In the genomic region with DNA sequence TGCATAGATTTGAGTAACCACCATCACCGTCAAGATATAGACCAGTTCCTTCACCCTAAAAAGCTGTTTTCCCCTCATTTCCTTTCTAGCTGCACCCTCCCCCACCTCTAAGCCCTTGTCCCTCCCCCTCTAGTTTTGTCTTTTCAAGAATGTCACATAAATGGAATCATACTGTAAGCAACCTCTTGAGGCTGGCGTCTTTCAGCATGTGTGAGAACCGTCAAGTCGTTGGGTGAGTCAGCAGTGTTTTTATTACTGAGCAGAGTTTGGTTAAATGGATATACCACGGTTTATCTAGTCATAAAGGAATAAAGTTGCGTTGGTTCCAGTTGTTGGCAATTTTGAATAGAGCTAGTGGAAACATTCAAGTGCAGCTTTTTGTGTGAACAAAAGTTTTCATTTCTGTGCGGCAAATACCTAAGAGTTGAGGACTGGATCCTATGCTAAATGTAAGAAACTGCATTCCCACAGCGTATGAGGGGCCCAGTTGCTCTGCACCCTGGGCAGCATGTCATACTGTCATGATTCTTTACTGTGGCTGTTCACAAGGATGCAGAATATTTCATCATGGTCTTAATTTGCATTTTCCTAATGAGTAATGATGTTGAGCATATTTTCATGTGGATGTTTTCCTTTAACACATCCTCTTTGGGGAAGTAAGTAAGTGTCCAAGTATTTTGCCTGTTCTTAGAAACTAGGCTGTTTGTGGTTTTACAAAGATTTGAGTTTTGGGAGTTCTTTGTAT, we compare ENCODE assay signal across 9 cellular contexts.
DNase-seq lines count a peak whose midpoint lies in the region; ATAC-seq and TF ChIP-seq lines count a peak whose summit lies in the region.
"Had no signal": no experiment of that assay in that cellular context is flagged by ENCODE, and none has a peak within 500 bp of the region (broad histone marks: within the 10 kb centered on the region; RNA-seq: fewer than 3 reads in every experiment).

No MANE protein-coding gene starts in this region.

- no peaks in the 10 kb centered on the region for H3K36me3 Mint-ChIP-seq in GM23338 (ENCODE audit: low read depth)
- H3K36me3 Mint-ChIP-seq in stimulated activated memory B cell treated with anti-CD40 and anti-IgM and Interleukin-4, amounts not matched to agents 10 μg/mL and 1 μg/mL and 100 μg/mL, for 72 hours, result peaks cover 12% of the 10 kb centered on the region

- H3K9me3 Mint-ChIP-seq in GM23338, result no peaks in the 10 kb centered on the region; the same call in 2 of the 3 replicates
- H3K9me3 Mint-ChIP-seq in stimulated activated memory B cell treated with anti-CD40 and anti-IgM and Interleukin-4, amounts not matched to agents 10 μg/mL and 1 μg/mL and 100 μg/mL, for 72 hours, result no peaks in the 10 kb centered on the region

- intact Hi-C loops in PC-3 (cut with micrococcal nuclease) (no loop called here), lower leg skin (cut with DNase I; ENCODE audit: low total_unique reads) (no loop called here)

- TF ChIP-seq EP300 in gastroesophageal sphincter (IDR thresholded peaks at IDR 0.05), result no peak

- H3K27me3 ChIP-seq in GM23338 (ENCODE audit: insufficient read depth) (no peaks in the 10 kb centered on the region), PC-3 (ENCODE audit: low read length) (no peaks in the 10 kb centered on the region), foreskin keratinocyte (no peaks in the 10 kb centered on the region), gastroesophageal sphincter (no peaks in the 10 kb centered on the region)

- no peak overlapping the region for H2AFZ ChIP-seq in GM23338
- H2AFZ ChIP-seq in PC-3 (ENCODE audit: low read length), result no peak overlapping the region

- H3K4me2 ChIP-seq in GM23338 (no peak overlapping the region), PC-3 (ENCODE audit: low read length) (no peak overlapping the region)

- H3K79me2 ChIP-seq in GM23338 (replicated peaks; ENCODE audit: insufficient read depth), result no peaks in the 10 kb centered on the region
- no peaks in the 10 kb centered on the region for H3K79me2 ChIP-seq in PC-3 (ENCODE audit: low read length)

- no peak overlapping the region for H3K4me3 ChIP-seq in GM23338
- H3K4me3 ChIP-seq in PC-3 (ENCODE audit: low read length), result no peak overlapping the region
- no peak overlapping the region for H3K4me3 ChIP-seq in lower leg skin (ENCODE audit: low read depth, poor library complexity, severe bottlenecking)
- H3K4me3 ChIP-seq in gastroesophageal sphincter, result no peak overlapping the region
- H3K4me3 ChIP-seq: skin epidermis had no signal

- WGBS in lower leg skin, 2 donors, result 56 to 68% methylated on average over 8 of the region's 8 CpGs
- WGBS in gastroesophageal sphincter (ENCODE audit: low coverage in 1 of 2), 2 donors, result 51 to 70% methylated on average over 8 of the region's 8 CpGs

- ATAC-seq in GM23338, result no peak
- no peak for ATAC-seq in PC-3
- ATAC-seq in foreskin keratinocyte, result peak; percentile 57
- ATAC-seq in gastroesophageal sphincter, result no peak
- ATAC-seq in stimulated activated memory B cell treated with anti-CD40 and anti-IgM and Interleukin-4, amounts not matched to agents 10 μg/mL and 1 μg/mL and 100 μg/mL, for 72 hours, result no peak

- TF ChIP-seq POLR2A in lower leg skin (IDR thresholded peaks at IDR 0.05) (no peak), gastroesophageal sphincter (IDR thresholded peaks at IDR 0.05) (no peak)

- H4K20me1 ChIP-seq in GM23338 (replicated peaks; ENCODE audit: insufficient read depth), result no peaks in the 10 kb centered on the region
- H4K20me1 ChIP-seq in PC-3 (ENCODE audit: low read length), result no peaks in the 10 kb centered on the region

- no TSS peak for BruUV-seq in PC-3 (replicated peaks; lab: Mats Ljungman, UMichigan)

- H3K9ac ChIP-seq in PC-3 (ENCODE audit: low read length), result no peak overlapping the region

- TF ChIP-seq CTCF in GM23338 (conservative IDR thresholded peaks at IDR 0.05; ENCODE audit: low read depth in 2 of 2) (no peak), PC-3 (conservative IDR thresholded peaks at IDR 0.05; ENCODE audit: low read depth, low read length) (no peak), foreskin keratinocyte (conservative IDR thresholded peaks at IDR 0.05) (no peak), lower leg skin (IDR thresholded peaks at IDR 0.05) (no peak), gastroesophageal sphincter (IDR thresholded peaks at IDR 0.05) (no peak)

- H3K27ac Mint-ChIP-seq in GM23338, result peak overlapping the region; percentile 58
- H3K27ac Mint-ChIP-seq in stimulated activated memory B cell treated with anti-CD40 and anti-IgM and Interleukin-4, amounts not matched to agents 10 μg/mL and 1 μg/mL and 100 μg/mL, for 72 hours, result no peak overlapping the region

- POLR2A ChIA-PET in PC-3 (lab: Charles Lee; ENCODE audit: unreplicated experiment), result no interaction called here

- H3K27me3 Mint-ChIP-seq in GM23338 (ENCODE audit: insufficient read depth, low read depth, poor library complexity), result peaks cover 7% of the 10 kb centered on the region
- H3K27me3 Mint-ChIP-seq in stimulated activated memory B cell treated with anti-CD40 and anti-IgM and Interleukin-4, amounts not matched to agents 10 μg/mL and 1 μg/mL and 100 μg/mL, for 72 hours, result no peaks in the 10 kb centered on the region

- H3K9me3 ChIP-seq in PC-3 (ENCODE audit: low read length) (no peaks in the 10 kb centered on the region), gastroesophageal sphincter (no peaks in the 10 kb centered on the region)

- H3K27ac ChIP-seq in GM23338 (ENCODE audit: low read depth) (no peak overlapping the region), PC-3 (ENCODE audit: low read length) (no peak overlapping the region), foreskin keratinocyte (peak overlapping the region; percentile 62), gastroesophageal sphincter (no peak overlapping the region)

- no peak overlapping the region for H3K4me3 Mint-ChIP-seq in GM23338
- no peak overlapping the region for H3K4me3 Mint-ChIP-seq in stimulated activated memory B cell treated with anti-CD40 and anti-IgM and Interleukin-4, amounts not matched to agents 10 μg/mL and 1 μg/mL and 100 μg/mL, for 72 hours

- H3K4me1 Mint-ChIP-seq in GM23338, result peaks cover 12% of the 10 kb centered on the region
- H3K4me1 Mint-ChIP-seq in stimulated activated memory B cell treated with anti-CD40 and anti-IgM and Interleukin-4, amounts not matched to agents 10 μg/mL and 1 μg/mL and 100 μg/mL, for 72 hours, result peaks cover 77% of the 10 kb centered on the region

- H3K9me2 ChIP-seq in GM23338 (ENCODE audit: insufficient read depth), result 0 out of 2 replicates have a peak, but pooled peaks cover 3% of the 10 kb centered on the region
- no peaks in the 10 kb centered on the region for H3K9me2 ChIP-seq in PC-3 (replicated peaks; ENCODE audit: low read length)

- CTCF ChIA-PET in PC-3 (lab: Charles Lee), result no interaction called here

- DNase-seq in ELR (ENCODE audit: low read depth), result peak; percentile 40
- no peak for DNase-seq in GM23338 (ENCODE audit: low spot score)
- peak; percentile 14 for DNase-seq in PC-3
- peak; percentile 32 to 51 for DNase-seq in foreskin keratinocyte
- DNase-seq in lower leg skin (ENCODE audit: low spot score in 2 of 2), result no peak
- DNase-seq in DMS 273 (lab: John Stamatoyannopoulos, UW; ENCODE audit: unreplicated experiment), result no peak

- H3K4me1 ChIP-seq in GM23338 (ENCODE audit: insufficient read depth) (no peaks in the 10 kb centered on the region), PC-3 (ENCODE audit: insufficient read depth, low read length) (no peaks in the 10 kb centered on the region), foreskin keratinocyte (peaks cover 18% of the 10 kb centered on the region), gastroesophageal sphincter (no peaks in the 10 kb centered on the region)

- H3K36me3 ChIP-seq in GM23338 (ENCODE audit: insufficient read depth), result no peaks in the 10 kb centered on the region
- H3K36me3 ChIP-seq in PC-3 (ENCODE audit: low read depth, low read length), result no peaks in the 10 kb centered on the region
- H3K36me3 ChIP-seq in gastroesophageal sphincter, result no peaks in the 10 kb centered on the region

- H3F3A ChIP-seq in GM23338 (replicated peaks; ENCODE audit: low read depth) (no peaks in the 10 kb centered on the region), PC-3 (ENCODE audit: low read length, unreplicated experiment) (no peaks in the 10 kb centered on the region)

TF ChIP-seq in GM23338, 12 proteins besides CTCF, POLR2A, EP300 and RAD21 (continues in another document):
- TF ChIP-seq POLR2AphosphoS5 (IDR thresholded peaks at IDR 0.05; ENCODE audit: low read depth) (no peak), EZH2 (IDR thresholded peaks at IDR 0.05; ENCODE audit: low read depth, unreplicated experiment) (no peak)

Comparison
In these comparisons a context has a peak if more than half of its experiments do, and no peak if none do; other contexts are left out.
1. DNase-seq: peak in ELR (single experiment), PC-3 (single experiment) and foreskin keratinocyte (2 of 2); none in GM23338 (single experiment), lower leg skin (0 of 2) and DMS 273 (single experiment).